ENCODE assay signal across 21 cellular contexts in genomic region chr10:88115406-88115805, GRCh38.
A peak's percentile ranks its signal among the peaks of the same experiment; 100 is the strongest.
DNase-seq lines count a peak whose midpoint lies in the region; ATAC-seq, FAIRE-seq and TF ChIP-seq lines count a peak whose summit lies in the region.
"Had no signal": no experiment of that assay in that cellular context is flagged by ENCODE, and none has a peak within 500 bp of the region (broad histone marks: within the 10 kb centered on the region; RNA-seq: fewer than 3 reads in every experiment).

No MANE protein-coding gene starts in this region.

- H2AFZ ChIP-seq in OCI-LY7 (ENCODE audit: low read length) = peak overlapping the region; percentile 4; the same call in 1 of the 2 replicates

- TF ChIP-seq CTCF in AG04450 (IDR thresholded peaks at IDR 0.05; ENCODE audit: low read depth, low read length) = no peak
- no peak for TF ChIP-seq CTCF in OCI-LY7 (conservative IDR thresholded peaks at IDR 0.05; ENCODE audit: low read length)
- no peak for TF ChIP-seq CTCF in GM13976 (IDR thresholded peaks at IDR 0.05; ENCODE audit: borderline replicate concordance, control extremely low read depth, extremely low read depth, insufficient read depth, missing control alignments)

- peak overlapping the region; percentile 69 for H3K4me2 ChIP-seq in OCI-LY7 (ENCODE audit: low read length)

- peak overlapping the region; percentile 33 for H3K27ac ChIP-seq in AG04450 (ENCODE audit: low read depth, low read length)
- peak overlapping the region; percentile 83 for H3K27ac ChIP-seq in OCI-LY7 (ENCODE audit: low read depth, low read length, poor library complexity, severe bottlenecking)
- H3K27ac ChIP-seq: HL-60, RWPE1, SJCRH30 had no signal

- H3K9me2 ChIP-seq in OCI-LY7 (ENCODE audit: insufficient read depth, low read length) = no peaks in the 10 kb centered on the region

- BruUV-seq in OCI-LY7 (replicated peaks; lab: Mats Ljungman, UMichigan) = no TSS peak

- CTCF ChIA-PET in AG04450 (lab: Charles Lee) = no interaction called here
- CTCF ChIA-PET in OCI-LY7 (lab: Charles Lee; ENCODE audit: unreplicated experiment) = interaction anchor here (1.0 to 1.3 kb wide), 2 partner anchors 245 to 272 kb away, joined by 3 read pairs; no protein-coding TSS in a partner anchor

- peaks cover under 1% of the 10 kb centered on the region; the same call in 1 of the 2 replicates for H3K36me3 ChIP-seq in OCI-LY7 (ENCODE audit: insufficient read depth, low read length)
- H3K36me3 ChIP-seq: HAP-1, SJCRH30 had no signal

- H3K27me3 ChIP-seq in AG04450 (ENCODE audit: control insufficient read depth, insufficient read depth, low read length) = no peaks in the 10 kb centered on the region
- H3K27me3 ChIP-seq: SJCRH30 had no signal

- no peak for ATAC-seq in HG02885 (IDR thresholded peaks at IDR 0.05; ENCODE audit: poor library complexity, unreplicated experiment)
- ATAC-seq: T-cell had no signal

- no peaks in the 10 kb centered on the region for H4K20me1 ChIP-seq in OCI-LY7 (ENCODE audit: insufficient read depth, low read length)

- intact Hi-C loops in OCI-LY7 (cut with micrococcal nuclease; ENCODE audit: unreplicated experiment) = loop anchor here (10.0 kb wide), 1 partner anchor 769 kb away; the partner anchor contains the start of gene STAMBPL1

- H3K4me3 ChIP-seq in AG04450 (ENCODE audit: low read depth, low read length) (no peak overlapping the region), OCI-LY7 (ENCODE audit: low read depth, low read length, poor library complexity, severe bottlenecking) (no peak overlapping the region)
- H3K4me3 ChIP-seq: HAP-1, SJCRH30 had no signal

- in situ Hi-C loops in GM13976 (cut with MboI; ENCODE audit: low sequenced_read_pairs, unreplicated experiment) = loop anchor here (10.0 kb wide), 1 partner anchor 439 kb away; no protein-coding TSS in a partner anchor

- DNase-seq in AG04450 (ENCODE audit: low read depth, low spot score) = no peak
- no peak for DNase-seq in GM19239 (ENCODE audit: insufficient read length, low spot score)
- DNase-seq in OCI-LY7 (ENCODE audit: low spot score) = no peak
- peak; percentile 49 for DNase-seq in myocyte (ENCODE audit: low read depth)
- no peak for DNase-seq in kidney tubule cell (ENCODE audit: low spot score)
- DNase-seq in GM13976 (ENCODE audit: low spot score) = no peak
- no peak for DNase-seq in NCI-H187 treated with DMSO at 0.1 percent for 48 hours (lab: John Stamatoyannopoulos, UW)
- DNase-seq: 8988T, COR-L47, DMS153, NCI-H1048, NCI-H146, NCI-H2081 treated with DMSO at 0.1 percent for 48 hours, NCI-H524, SJCRH30, T-cell had no signal

- H3K79me2 ChIP-seq in OCI-LY7 (ENCODE audit: insufficient read depth, low read depth, low read length) = no peaks in the 10 kb centered on the region

- H3K4me1 ChIP-seq in OCI-LY7 (ENCODE audit: insufficient read depth, low read length, poor library complexity, severe bottlenecking) = peaks cover 100% of the 10 kb centered on the region
- H3K4me1 ChIP-seq: SJCRH30 had no signal

- peak; percentile 64 for FAIRE-seq in GM19239 (lab: Jason Lieb, UNC)
- FAIRE-seq: HTR-8/SVneo had no signal

- no peaks in the 10 kb centered on the region for H3K9me3 ChIP-seq in AG04450 (ENCODE audit: control insufficient read depth, insufficient read depth, low read length)
- H3K9me3 ChIP-seq in OCI-LY7 (ENCODE audit: low read length) = no peaks in the 10 kb centered on the region
- H3K9me3 ChIP-seq: HAP-1, SJCRH30 had no signal

- POLR2A ChIA-PET in AG04450 (lab: Yijun Ruan, JAX) (no interaction called here), OCI-LY7 (lab: Charles Lee) (interaction anchor here (0.7 to 4.1 kb wide), 7 partner anchors 48 to 272 kb away, joined by 3 to 62 read pairs (median 7); partner anchors contain the start of genes KLLN and PTEN)
